14 cellular contexts compared by ENCODE assay signal in the genomic region with DNA sequence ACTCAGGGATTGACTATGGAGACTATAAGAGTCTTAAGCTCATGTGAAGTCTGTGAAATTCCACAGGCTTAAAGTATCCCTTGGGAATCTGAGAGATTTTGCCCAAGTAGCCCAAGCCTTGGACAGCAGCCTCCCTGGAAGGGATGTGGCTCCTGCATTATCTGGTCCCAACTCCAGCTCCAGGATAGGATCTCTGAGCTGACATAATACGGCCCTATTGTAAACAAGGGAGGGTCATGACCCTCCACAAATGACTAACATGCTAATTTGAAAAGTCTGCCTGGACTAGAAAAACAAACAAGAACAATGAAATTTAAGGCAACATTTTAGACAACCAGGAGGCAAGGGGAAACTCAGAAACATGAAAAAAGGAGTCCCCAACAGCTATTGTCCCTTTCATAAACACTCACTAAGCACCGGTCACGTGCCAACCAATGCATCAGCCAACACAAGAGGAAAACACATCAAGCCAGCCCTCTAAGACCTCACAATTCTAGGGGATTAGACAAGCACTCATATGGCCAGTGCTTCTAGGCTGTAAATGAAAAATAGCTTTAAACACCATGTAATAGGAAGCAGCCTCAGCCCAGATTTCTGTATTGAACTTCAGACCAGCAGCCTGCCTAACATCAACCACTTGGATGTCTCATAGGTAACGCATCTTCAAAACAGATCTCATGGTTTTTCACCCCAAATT.
DNase-seq lines count a peak whose midpoint lies in the region; ATAC-seq and TF ChIP-seq lines count a peak whose summit lies in the region.
"Had no signal": no experiment of that assay in that cellular context is flagged by ENCODE, and none has a peak within 500 bp of the region (broad histone marks: within the 10 kb centered on the region; RNA-seq: fewer than 3 reads in every experiment).

No MANE protein-coding gene starts in this region.

- ATAC-seq in left lobe of liver (peak; percentile 43), GM23338 (no peak)
- ATAC-seq: activated CD8-positive, alpha-beta memory T cell treated with anti-CD3 and anti-CD28 coated beads, Interleukin-2, amount 10 ng/mL, durations not matched to agents 7 days and 5 days; natural killer cell treated with Interleukin-12 subunit alpha and Interleukin-12 subunit beta and Interleukin-15 and Interleukin-18, amount 100 ng/mL, for 72 hours had no signal

- H3K27me3 ChIP-seq in endodermal cell (ENCODE audit: control insufficient read depth, insufficient read depth, low read length, poor library complexity, severe bottlenecking): no peaks in the 10 kb centered on the region
- no peaks in the 10 kb centered on the region for H3K27me3 ChIP-seq in GM23338 (ENCODE audit: insufficient read depth)

- H2AFZ ChIP-seq in GM23338: no peak overlapping the region

- H3K4me1 ChIP-seq in endodermal cell (ENCODE audit: control insufficient read depth, insufficient read depth, low read length): peaks cover 4% of the 10 kb centered on the region
- no peaks in the 10 kb centered on the region for H3K4me1 ChIP-seq in GM23338 (ENCODE audit: insufficient read depth)

- TF ChIP-seq CTCF in HFF-Myc (IDR thresholded peaks at IDR 0.05; ENCODE audit: low read depth, low read length, missing control alignments) (no peak), endodermal cell (conservative IDR thresholded peaks at IDR 0.05) (no peak), GM23338 (conservative IDR thresholded peaks at IDR 0.05; ENCODE audit: low read depth in 2 of 2) (no peak)

- no peaks in the 10 kb centered on the region for H3K36me3 ChIP-seq in endodermal cell (ENCODE audit: control insufficient read depth, insufficient read depth, low read length)
- H3K36me3 ChIP-seq in GM23338 (ENCODE audit: insufficient read depth): peaks cover 3% of the 10 kb centered on the region; the same call in 1 of the 2 replicates

- H3K27me3 Mint-ChIP-seq in endodermal cell (ENCODE audit: insufficient read depth) (no peaks in the 10 kb centered on the region), GM23338 (ENCODE audit: insufficient read depth, low read depth, poor library complexity) (peaks cover 2% of the 10 kb centered on the region)

- H3K9me2 ChIP-seq in GM23338 (ENCODE audit: insufficient read depth): peaks cover 14% of the 10 kb centered on the region

- no peak overlapping the region for H3K4me2 ChIP-seq in GM23338

- 70 to 86% methylated on average over 3 to 4 of the region's 4 CpGs for WGBS in endodermal cell (ENCODE audit: insufficient coverage in 1 of 2, insufficient read length in 1 of 2), 2 experiments

- DNase-seq in HFF-Myc (ENCODE audit: extremely low read depth, low read depth) (peak; percentile 72), endodermal cell (peak; percentile 44), left lobe of liver (ENCODE audit: low spot score) (no peak), superior temporal gyrus (ENCODE audit: extremely low spot score) (peak; percentile 16), medulla oblongata (ENCODE audit: extremely low spot score) (no peak), HuH-7.5 (ENCODE audit: low spot score) (no peak), GM23338 (ENCODE audit: low spot score) (no peak), GDM1 (lab: John Stamatoyannopoulos, UW) (no peak)
- DNase-seq: activated CD8-positive, alpha-beta memory T cell treated with anti-CD3 and anti-CD28 coated beads, Interleukin-2, amount 10 ng/mL, durations not matched to agents 7 days and 5 days; C1 segment of cervical spinal cord; effector CD8-positive, alpha-beta T cell; NCI-H446; stimulated activated CD4-positive, alpha-beta T cell treated with anti-CD3 and anti-CD28 coated beads, Interleukin-12 subunit alpha, Interleukin-12 subunit beta, amount 100 ng/mL, for 4 hours had no signal

- no peaks in the 10 kb centered on the region for H3K79me2 ChIP-seq in GM23338 (replicated peaks; ENCODE audit: insufficient read depth)

- H3K4me3 Mint-ChIP-seq in endodermal cell (no peak overlapping the region), GM23338 (no peak overlapping the region)
- H3K4me3 Mint-ChIP-seq: activated CD8-positive, alpha-beta memory T cell treated with anti-CD3 and anti-CD28 coated beads, Interleukin-2, amount 10 ng/mL, durations not matched to agents 7 days and 5 days; natural killer cell treated with Interleukin-12 subunit alpha and Interleukin-12 subunit beta and Interleukin-15 and Interleukin-18, amount 100 ng/mL, for 72 hours had no signal

- no peaks in the 10 kb centered on the region for H3F3A ChIP-seq in GM23338 (replicated peaks; ENCODE audit: low read depth)

- H3K4me3 ChIP-seq in HFF-Myc (replicated peaks; ENCODE audit: low read depth, low read length) (no peak overlapping the region), endodermal cell (ENCODE audit: low read length) (no peak overlapping the region), GM23338 (no peak overlapping the region)

- peaks cover 10% of the 10 kb centered on the region for H3K9me3 Mint-ChIP-seq in endodermal cell
- peaks cover 9% of the 10 kb centered on the region; the same call in 1 of the 3 replicates for H3K9me3 Mint-ChIP-seq in GM23338

- H4K20me1 ChIP-seq in GM23338 (replicated peaks; ENCODE audit: insufficient read depth): peaks cover 12% of the 10 kb centered on the region

- peaks cover 8% of the 10 kb centered on the region for H3K9me3 ChIP-seq in endodermal cell (ENCODE audit: control insufficient read depth, low read length)

- H3K27ac Mint-ChIP-seq in endodermal cell: no peak overlapping the region
- H3K27ac Mint-ChIP-seq in GM23338: no peak overlapping the region
- H3K27ac Mint-ChIP-seq: activated CD8-positive, alpha-beta memory T cell treated with anti-CD3 and anti-CD28 coated beads, Interleukin-2, amount 10 ng/mL, durations not matched to agents 7 days and 5 days; natural killer cell treated with Interleukin-12 subunit alpha and Interleukin-12 subunit beta and Interleukin-15 and Interleukin-18, amount 100 ng/mL, for 72 hours had no signal

- no peak overlapping the region for H3K27ac ChIP-seq in endodermal cell (ENCODE audit: low read depth, low read length)
- no peak overlapping the region for H3K27ac ChIP-seq in GM23338 (ENCODE audit: low read depth)

- H3K36me3 Mint-ChIP-seq in endodermal cell (ENCODE audit: low read depth): no peaks in the 10 kb centered on the region
- H3K36me3 Mint-ChIP-seq in GM23338 (ENCODE audit: low read depth): no peaks in the 10 kb centered on the region
- H3K36me3 Mint-ChIP-seq: activated CD8-positive, alpha-beta memory T cell treated with anti-CD3 and anti-CD28 coated beads, Interleukin-2, amount 10 ng/mL, durations not matched to agents 7 days and 5 days had no signal

- no peak overlapping the region for H3K9ac ChIP-seq in endodermal cell (ENCODE audit: extremely low read depth, low read length, poor library complexity, severe bottlenecking)

- peaks cover 6% of the 10 kb centered on the region for H3K4me1 Mint-ChIP-seq in endodermal cell
- H3K4me1 Mint-ChIP-seq in GM23338: no peaks in the 10 kb centered on the region
- H3K4me1 Mint-ChIP-seq: activated CD8-positive, alpha-beta memory T cell treated with anti-CD3 and anti-CD28 coated beads, Interleukin-2, amount 10 ng/mL, durations not matched to agents 7 days and 5 days had no signal

TF ChIP-seq in GM23338, 12 proteins besides CTCF, POLR2A, EP300 and RAD21 (continues in another document):
- no peak for TF ChIP-seq STAT1 (IDR thresholded peaks at IDR 0.05; ENCODE audit: unreplicated experiment)
- no peak for TF ChIP-seq REST (IDR thresholded peaks at IDR 0.05; ENCODE audit: unreplicated experiment)
- TF ChIP-seq EZH2phosphoT487 (IDR thresholded peaks at IDR 0.05; ENCODE audit: unreplicated experiment): no peak
- TF ChIP-seq, protein P1, sequence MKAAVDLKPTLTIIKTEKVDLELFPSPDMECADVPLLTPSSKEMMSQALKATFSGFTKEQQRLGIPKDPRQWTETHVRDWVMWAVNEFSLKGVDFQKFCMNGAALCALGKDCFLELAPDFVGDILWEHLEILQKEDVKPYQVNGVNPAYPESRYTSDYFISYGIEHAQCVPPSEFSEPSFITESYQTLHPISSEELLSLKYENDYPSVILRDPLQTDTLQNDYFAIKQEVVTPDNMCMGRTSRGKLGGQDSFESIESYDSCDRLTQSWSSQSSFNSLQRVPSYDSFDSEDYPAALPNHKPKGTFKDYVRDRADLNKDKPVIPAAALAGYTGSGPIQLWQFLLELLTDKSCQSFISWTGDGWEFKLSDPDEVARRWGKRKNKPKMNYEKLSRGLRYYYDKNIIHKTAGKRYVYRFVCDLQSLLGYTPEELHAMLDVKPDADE (IDR thresholded peaks at IDR 0.05): no peak
- no peak for TF ChIP-seq ZNF331 (CRISPR knock-in tag; IDR thresholded peaks at IDR 0.05; ENCODE audit: low read depth)

Comparison
In these comparisons a context has a peak if more than half of its experiments do, and no peak if none do; other contexts are left out.
1. DNase-seq: peak in HFF-Myc (single experiment), endodermal cell (single experiment) and superior temporal gyrus (single experiment); none in left lobe of liver (single experiment), medulla oblongata (single experiment), HuH-7.5 (single experiment), GM23338 (single experiment) and GDM1 (single experiment).